9 cellular contexts compared by ENCODE assay signal in the genomic region with DNA sequence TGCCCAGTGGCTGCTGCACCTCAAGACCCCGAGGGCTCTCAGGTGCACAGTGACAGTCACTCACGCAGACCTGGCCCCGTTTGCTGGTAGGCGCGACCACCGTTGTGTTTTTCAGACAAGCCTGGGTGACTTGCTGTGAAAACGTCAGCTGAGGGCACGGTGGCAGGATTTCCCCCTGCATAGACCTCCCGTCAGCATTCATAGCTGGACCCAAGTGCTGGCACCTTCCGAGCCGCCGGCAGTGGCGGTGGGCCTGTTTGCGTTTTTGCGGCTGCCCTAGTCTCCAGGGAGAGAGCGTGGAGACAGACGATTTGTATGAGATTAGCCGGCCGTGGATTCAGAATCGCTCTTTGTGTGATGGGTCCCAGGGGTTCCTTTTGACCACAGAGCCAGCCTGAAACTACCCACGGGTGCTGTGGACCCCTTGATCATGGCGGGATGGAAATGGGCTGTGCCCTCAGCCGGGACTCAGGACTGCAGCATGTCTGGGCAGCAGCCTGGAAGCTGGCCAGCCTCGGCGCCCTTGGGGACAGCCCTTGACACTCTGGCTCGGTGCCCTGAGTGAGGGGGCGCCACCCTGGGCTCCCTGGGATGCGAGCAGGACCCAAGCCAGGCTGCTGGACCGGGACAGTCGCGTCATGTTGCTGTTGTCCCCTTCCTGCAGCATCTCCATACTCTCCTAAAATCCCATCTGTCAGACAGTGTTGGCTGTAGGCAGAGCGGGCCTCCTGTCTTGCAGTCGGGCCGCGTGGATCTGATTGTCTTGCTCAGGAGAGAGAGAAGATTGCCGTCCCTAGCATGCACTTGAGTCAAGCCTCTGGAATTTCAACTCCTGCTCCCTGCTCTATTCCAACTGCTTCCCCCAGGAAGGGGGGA. TPM values are rescaled to one million over a fixed set of nuclear protein-coding genes. Genes with fewer than 3 reads are reported as not detected.
DNase-seq lines count a peak whose midpoint lies in the region; ATAC-seq and TF ChIP-seq lines count a peak whose summit lies in the region.
"Had no signal": no experiment of that assay in that cellular context is flagged by ENCODE, and none has a peak within 500 bp of the region (broad histone marks: within the 10 kb centered on the region; RNA-seq: fewer than 3 reads in every experiment).

No MANE protein-coding gene starts in this region.

- POLR2A ChIA-PET in AG04449 (lab: Yijun Ruan, JAX), result interaction anchor here (1.6 kb wide), 1 partner anchor 9 kb away, joined by 4 read pairs; the partner anchor contains the start of gene KDM4B

- no peaks in the 10 kb centered on the region for H3K36me3 ChIP-seq in Karpas-422 (ENCODE audit: insufficient read depth, low read length)

- H3K4me1 ChIP-seq in Karpas-422 (ENCODE audit: low read length), result peaks cover 30% of the 10 kb centered on the region

- CTCF ChIA-PET in AG04449 (lab: Yijun Ruan, JAX), result interaction anchor here (0.6 to 1.7 kb wide), 3 partner anchors 24 to 168 kb away, joined by 3 to 6 read pairs (median 3); no protein-coding TSS in a partner anchor

- peak overlapping the region; percentile 45 to 85 (median 53) for H3K27ac Mint-ChIP-seq in nephron

- TF ChIP-seq CTCF in AG04449 (IDR thresholded peaks at IDR 0.05; ENCODE audit: insufficient read depth, low read length, missing control alignments) (no peak), nephron (IDR thresholded peaks at IDR 0.05; ENCODE audit: unreplicated experiment in 3 of 3) (no peak)

- ATAC-seq in GM18505 (IDR thresholded peaks at IDR 0.05; ENCODE audit: unreplicated experiment) (no peak), GM21390 (IDR thresholded peaks at IDR 0.05; ENCODE audit: unreplicated experiment) (no peak), GM21528 (IDR thresholded peaks at IDR 0.05; ENCODE audit: low FRiP score, unreplicated experiment) (no peak)

- no peak for TF ChIP-seq POLR2A in GM18505 (IDR thresholded peaks at IDR 0.05; ENCODE audit: borderline replicate concordance, extremely low read depth, insufficient read depth, insufficient read length)

- H3K27me3 Mint-ChIP-seq in nephron (ENCODE audit: low read depth), result no peaks in the 10 kb centered on the region

- H3K9ac ChIP-seq in Karpas-422 (ENCODE audit: low read length), result 0 out of 2 replicates have a peak overlapping the region, but pooled peaks have one; percentile 18

- H3K9me3 Mint-ChIP-seq in nephron, result no peaks in the 10 kb centered on the region

- H3K27ac ChIP-seq in Karpas-422 (ENCODE audit: low read length), result no peak overlapping the region

- H3K4me3 ChIP-seq in AG04449 (ENCODE audit: low read depth, low read length) (no peak overlapping the region), Karpas-422 (ENCODE audit: low read length) (peak overlapping the region; percentile 21; the same call in 1 of the 2 replicates)
- H3K4me3 ChIP-seq: K562 had no signal

- H3K36me3 Mint-ChIP-seq in nephron (ENCODE audit: low read depth), result peaks cover 11% of the 10 kb centered on the region

- no peaks in the 10 kb centered on the region for H3K27me3 ChIP-seq in Karpas-422 (ENCODE audit: low read length)

- peaks cover 29% of the 10 kb centered on the region for H3K79me2 ChIP-seq in Karpas-422 (ENCODE audit: low read length)

- H3K4me3 Mint-ChIP-seq in nephron, result no peak overlapping the region

- H3K4me2 ChIP-seq in Karpas-422 (ENCODE audit: low read depth, low read length, poor library complexity, severe bottlenecking), result peak overlapping the region; percentile 47

- no peaks in the 10 kb centered on the region for H3K9me3 ChIP-seq in Karpas-422 (ENCODE audit: low read length)

- H2AFZ ChIP-seq in Karpas-422 (ENCODE audit: low read length), result no peak overlapping the region

- H3K9me2 ChIP-seq in Karpas-422 (replicated peaks; ENCODE audit: insufficient read depth, low read length), result no peaks in the 10 kb centered on the region

- DNase-seq in AG04449 (ENCODE audit: low read depth, low spot score), result peak; percentile 60
- no peak for DNase-seq in Karpas-422
- peak; percentile 45 for DNase-seq in epidermal melanocyte (ENCODE audit: insufficient read length, low spot score)
- no peak for DNase-seq in activated T-cell treated with anti-CD3 and anti-CD28 coated beads, Interleukin-2, amount 50 U/mL, for 48 hours

- peaks cover 36% of the 10 kb centered on the region for H3K4me1 Mint-ChIP-seq in nephron

- peaks cover 76% of the 10 kb centered on the region for H4K20me1 ChIP-seq in Karpas-422 (ENCODE audit: insufficient read depth, low read depth, low read length)

RNA-seq across cellular contexts. Expression of gene KDM4B, which starts 8.6 kb away (rescaled TPM):
- total RNA-seq in Karpas-422 (2014; rRNA removed; shearing (Covaris generic); ENCODE audit: low replicate concordance), result 50.8 and 59.7 TPM in 2 replicates

Comparison
In these comparisons a context has a peak if more than half of its experiments do, and no peak if none do; other contexts are left out.
1. DNase-seq: peak in AG04449 (single experiment) and epidermal melanocyte (single experiment); none in Karpas-422 (single experiment) and activated T-cell treated with anti-CD3 and anti-CD28 coated beads, Interleukin-2, amount 50 U/mL, for 48 hours (0 of 2).